9 cellular contexts compared by ENCODE assay signal in the genomic region with DNA sequence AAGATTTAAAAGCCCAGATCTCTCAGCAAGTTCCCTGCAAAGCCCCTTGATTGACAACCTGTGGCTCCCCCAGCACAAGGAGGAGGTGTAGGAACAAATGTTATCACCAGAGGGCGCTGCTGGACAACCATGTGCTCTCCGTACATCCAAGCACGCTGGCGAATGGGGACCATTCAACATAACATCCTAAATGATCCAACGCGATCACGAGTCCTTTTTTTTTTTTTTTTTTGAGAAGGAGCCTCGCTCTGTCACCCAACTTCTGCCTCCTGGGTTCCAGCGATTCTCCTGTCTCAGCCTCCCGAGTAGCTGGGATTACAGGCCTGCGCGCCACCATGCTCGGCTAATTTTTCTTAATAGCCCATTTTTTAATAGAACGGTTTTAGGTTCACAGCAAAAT. TPM values are rescaled to one million over a fixed set of nuclear protein-coding genes. Genes with fewer than 3 reads are reported as not detected.
DNase-seq lines count a peak whose midpoint lies in the region; ATAC-seq and TF ChIP-seq lines count a peak whose summit lies in the region.
"Had no signal": no experiment of that assay in that cellular context is flagged by ENCODE, and none has a peak within 500 bp of the region (broad histone marks: within the 10 kb centered on the region; RNA-seq: fewer than 3 reads in every experiment).

No MANE protein-coding gene starts in this region.

- CTCF ChIA-PET in Calu3 (lab: Charles Lee): interaction anchor here (0.6 to 0.7 kb wide), 3 partner anchors 54 to 109 kb away, joined by 3 to 5 read pairs (median 4); no protein-coding TSS in a partner anchor

- intact Hi-C loops in Calu3 (cut with micrococcal nuclease; ENCODE audit: unreplicated experiment): no loop called here

- H3K36me3 Mint-ChIP-seq in Calu3 (ENCODE audit: insufficient read depth, unreplicated experiment) (no peaks in the 10 kb centered on the region), nephron (ENCODE audit: low read depth) (no peaks in the 10 kb centered on the region)
- H3K36me3 Mint-ChIP-seq in activated T-cell treated with anti-CD3 and anti-CD28 coated beads, Interleukin-2, amount 50 U/mL, for 24 hours (ENCODE audit: low read depth): no peaks in the 10 kb centered on the region
- H3K36me3 Mint-ChIP-seq in stimulated activated naive B cell treated with anti-CD40 and anti-IgM and Interleukin-4, amounts not matched to agents 10 μg/mL and 1 μg/mL and 100 μg/mL, for 72 hours: peaks cover 8% of the 10 kb centered on the region in 2 donors

- peaks cover 29% of the 10 kb centered on the region for H3K27me3 Mint-ChIP-seq in Calu3 (ENCODE audit: unreplicated experiment)
- H3K27me3 Mint-ChIP-seq in activated T-cell treated with anti-CD3 and anti-CD28 coated beads, Interleukin-2, amount 50 U/mL, for 24 hours: peaks cover 42% of the 10 kb centered on the region
- H3K27me3 Mint-ChIP-seq in nephron (ENCODE audit: low read depth): peaks cover 30% of the 10 kb centered on the region
- peaks cover 18 to 25% of the 10 kb centered on the region in 2 donors for H3K27me3 Mint-ChIP-seq in stimulated activated naive B cell treated with anti-CD40 and anti-IgM and Interleukin-4, amounts not matched to agents 10 μg/mL and 1 μg/mL and 100 μg/mL, for 72 hours

- H3K9me3 Mint-ChIP-seq in Calu3 (ENCODE audit: low read depth, unreplicated experiment) (no peaks in the 10 kb centered on the region), nephron (peaks cover 19% of the 10 kb centered on the region)
- H3K9me3 Mint-ChIP-seq in activated T-cell treated with anti-CD3 and anti-CD28 coated beads, Interleukin-2, amount 50 U/mL, for 24 hours: peaks cover 2% of the 10 kb centered on the region
- peaks cover 10 to 11% of the 10 kb centered on the region in 2 donors for H3K9me3 Mint-ChIP-seq in stimulated activated naive B cell treated with anti-CD40 and anti-IgM and Interleukin-4, amounts not matched to agents 10 μg/mL and 1 μg/mL and 100 μg/mL, for 72 hours

- H3K4me1 ChIP-seq in Peyer's patch: no peaks in the 10 kb centered on the region

- TF ChIP-seq CTCF in Calu3 (IDR thresholded peaks at IDR 0.05; ENCODE audit: unreplicated experiment): peak; percentile 57
- peak; percentile 67 to 84 (median 74) for TF ChIP-seq CTCF in Peyer's patch (IDR thresholded peaks at IDR 0.05)
- TF ChIP-seq CTCF in nephron (IDR thresholded peaks at IDR 0.05; ENCODE audit: unreplicated experiment in 3 of 3): peak; percentile 84 to 88 (median 87)

- DNase-seq in Calu3: peak; percentile 66
- DNase-seq in Kasumi-1 (lab: John Stamatoyannopoulos, UW): peak; percentile 72 to 75
- DNase-seq in Peyer's patch: peak in 2 of 3 donors; percentile 84 to 92
- peak; percentile 72 for DNase-seq in activated T-cell treated with anti-CD3 and anti-CD28 coated beads, Interleukin-2, amount 50 U/mL, for 24 hours
- peak; percentile 69 for DNase-seq in fibroblast of gingiva (ENCODE audit: low read depth)
- peak; percentile 57 for DNase-seq in stimulated activated naive B cell treated with anti-CD40 and anti-IgM and Interleukin-4, amounts not matched to agents 10 μg/mL and 1 μg/mL and 100 μg/mL, for 72 hours

- no peaks in the 10 kb centered on the region for H3K27me3 ChIP-seq in Peyer's patch

- peak; percentile 79 to 83 for ATAC-seq in stimulated activated naive B cell treated with anti-CD40 and anti-IgM and Interleukin-4, amounts not matched to agents 10 μg/mL and 1 μg/mL and 100 μg/mL, for 72 hours (replicated peaks)
- no peak for ATAC-seq in HG02623 (IDR thresholded peaks at IDR 0.05; ENCODE audit: unreplicated experiment)

- no peaks in the 10 kb centered on the region for H3K4me1 Mint-ChIP-seq in Calu3 (ENCODE audit: low read depth, unreplicated experiment)
- no peaks in the 10 kb centered on the region for H3K4me1 Mint-ChIP-seq in activated T-cell treated with anti-CD3 and anti-CD28 coated beads, Interleukin-2, amount 50 U/mL, for 24 hours (ENCODE audit: low read depth)
- no peaks in the 10 kb centered on the region for H3K4me1 Mint-ChIP-seq in nephron
- H3K4me1 Mint-ChIP-seq in stimulated activated naive B cell treated with anti-CD40 and anti-IgM and Interleukin-4, amounts not matched to agents 10 μg/mL and 1 μg/mL and 100 μg/mL, for 72 hours: no peaks in the 10 kb centered on the region

- peaks cover 0 to 6% (median 0%) of the 10 kb centered on the region in 4 donors for H3K9me3 ChIP-seq in Peyer's patch

- no peak overlapping the region for H3K4me3 ChIP-seq in Peyer's patch

- no peak for TF ChIP-seq POLR2A in Peyer's patch (IDR thresholded peaks at IDR 0.05)

- no peak overlapping the region for H3K27ac ChIP-seq in Peyer's patch

- H3K27ac Mint-ChIP-seq in Calu3 (ENCODE audit: unreplicated experiment): no peak overlapping the region
- no peak overlapping the region for H3K27ac Mint-ChIP-seq in activated T-cell treated with anti-CD3 and anti-CD28 coated beads, Interleukin-2, amount 50 U/mL, for 24 hours
- no peak overlapping the region for H3K27ac Mint-ChIP-seq in nephron
- H3K27ac Mint-ChIP-seq in stimulated activated naive B cell treated with anti-CD40 and anti-IgM and Interleukin-4, amounts not matched to agents 10 μg/mL and 1 μg/mL and 100 μg/mL, for 72 hours: no peak overlapping the region

- H3K36me3 ChIP-seq in Peyer's patch: no peaks in the 10 kb centered on the region

- no peak overlapping the region for H3K4me3 Mint-ChIP-seq in Calu3 (ENCODE audit: low read depth, unreplicated experiment)
- no peak overlapping the region for H3K4me3 Mint-ChIP-seq in activated T-cell treated with anti-CD3 and anti-CD28 coated beads, Interleukin-2, amount 50 U/mL, for 24 hours
- no peak overlapping the region for H3K4me3 Mint-ChIP-seq in nephron
- no peak overlapping the region for H3K4me3 Mint-ChIP-seq in stimulated activated naive B cell treated with anti-CD40 and anti-IgM and Interleukin-4, amounts not matched to agents 10 μg/mL and 1 μg/mL and 100 μg/mL, for 72 hours

- BruUV-seq in Calu3 (replicated peaks; lab: Mats Ljungman, UMichigan): no TSS peak

RNA-seq across cellular contexts. Expression of a gene that starts 52.0 kb away (rescaled TPM):
- total RNA-seq in Calu3 (2022): 0.93 and 1.4 TPM in 2 replicates
- total RNA-seq in Peyer's patch: under 1 TPM in 3 of 4 donors, not detected in 1; 0.19 to 0.83 (median 0.27) TPM
- total RNA-seq: T-helper 1 cell treated with Interleukin-12 subunit alpha and Interleukin-12 subunit beta and Interleukin-4 antibody, amounts not matched to agents 30 ng/mL and 1 ng/mL, for 36 hours had no signal

RNA-seq across cellular contexts. Expression of a gene that starts 57.6 kb away (rescaled TPM):
- 43.1 and 49.7 TPM in 2 replicates for total RNA-seq in Calu3 (2022)
- 100 to 1,000 TPM in 1 of 4 donors, 10 to 100 TPM in 3; 32.4 to 459 (median 86.2) TPM for total RNA-seq in Peyer's patch
